In the genomic region with DNA sequence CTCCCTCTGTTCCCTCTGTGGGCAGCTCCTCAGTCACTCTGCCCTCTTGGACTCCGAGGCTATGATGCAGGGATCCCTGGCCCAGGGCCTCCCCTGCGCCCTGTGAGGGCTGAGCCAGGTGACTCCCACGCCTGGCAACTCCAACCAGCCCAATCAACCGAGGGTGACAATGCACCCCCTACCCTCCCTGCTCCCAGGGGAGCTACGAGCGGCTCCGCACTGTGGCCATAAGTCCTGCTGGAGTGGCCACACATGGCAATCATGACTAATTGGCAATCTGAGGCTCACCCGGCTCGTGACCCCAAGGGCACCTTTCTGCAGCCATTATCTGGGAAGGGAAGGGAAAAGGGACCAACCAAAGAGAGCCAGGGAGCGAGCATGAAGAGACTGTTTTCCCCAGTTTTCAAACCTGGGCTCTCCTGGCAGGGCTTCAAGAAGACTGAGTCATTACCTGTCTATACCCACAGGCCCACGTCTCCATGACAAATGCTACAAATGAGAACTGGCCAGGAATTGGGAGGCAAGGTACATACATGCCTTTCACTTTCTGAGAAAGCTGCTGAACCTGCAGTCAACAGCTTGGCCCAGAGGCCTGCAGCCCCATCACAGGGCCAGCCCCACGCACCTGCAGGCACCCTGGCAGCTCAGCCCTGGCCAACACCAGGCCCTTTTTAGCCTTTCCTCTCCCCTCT, we compare ENCODE assay signal across 11 cellular contexts. TPM values are rescaled to one million over a fixed set of nuclear protein-coding genes. Genes with fewer than 3 reads are reported as not detected.
DNase-seq lines count a peak whose midpoint lies in the region; ATAC-seq, FAIRE-seq and TF ChIP-seq lines count a peak whose summit lies in the region.
"Had no signal": no experiment of that assay in that cellular context is flagged by ENCODE, and none has a peak within 500 bp of the region (broad histone marks: within the 10 kb centered on the region; RNA-seq: fewer than 3 reads in every experiment).

No MANE protein-coding gene starts in this region.

- 52 to 70% methylated on average over 12 of the region's 12 CpGs for WGBS in body of pancreas, 2 donors

- no peak overlapping the region for H3K27ac Mint-ChIP-seq in activated CD4-positive, alpha-beta memory T cell treated with anti-CD3 and anti-CD28 coated beads for 36 hours
- H3K27ac Mint-ChIP-seq in activated CD4-positive, alpha-beta memory T cell treated with anti-CD3 and anti-CD28 coated beads, Interleukin-2, amount 10 ng/mL, durations not matched to agents 7 days and 5 days, result no peak overlapping the region

- intact Hi-C loops in activated CD4-positive, alpha-beta memory T cell treated with anti-CD3 and anti-CD28 coated beads for 36 hours (cut with micrococcal nuclease), result no loop called here
- intact Hi-C loops in body of pancreas (cut with DNase I) (no loop called here), kidney (cut with DNase I) (no loop called here)

- TF ChIP-seq POLR2A in body of pancreas (IDR thresholded peaks at IDR 0.05), result no peak

- H3K36me3 ChIP-seq in body of pancreas (replicated peaks in 1 of 2; ENCODE audit: insufficient read depth in 1 of 2, low read depth in 2 of 2) (peaks cover 0 to 9% of the 10 kb centered on the region in 2 donors), kidney (ENCODE audit: control insufficient read depth in 1 of 2, insufficient read depth in 2 of 2, low read length in 2 of 2) (no peaks in the 10 kb centered on the region)
- H3K36me3 ChIP-seq: adrenal gland had no signal

- no peaks in the 10 kb centered on the region for H3K27me3 Mint-ChIP-seq in activated CD4-positive, alpha-beta memory T cell treated with anti-CD3 and anti-CD28 coated beads for 36 hours
- peaks cover 6% of the 10 kb centered on the region for H3K27me3 Mint-ChIP-seq in activated CD4-positive, alpha-beta memory T cell treated with anti-CD3 and anti-CD28 coated beads, Interleukin-2, amount 10 ng/mL, durations not matched to agents 7 days and 5 days

- FAIRE-seq in kidney (lab: Jason Lieb, UNC) (no peak), urothelium cell line (lab: Jason Lieb, UNC) (peak; percentile 52)

- H3K4me3 Mint-ChIP-seq in activated CD4-positive, alpha-beta memory T cell treated with anti-CD3 and anti-CD28 coated beads for 36 hours, result no peak overlapping the region
- H3K4me3 Mint-ChIP-seq in activated CD4-positive, alpha-beta memory T cell treated with anti-CD3 and anti-CD28 coated beads, Interleukin-2, amount 10 ng/mL, durations not matched to agents 7 days and 5 days, result no peak overlapping the region

- peak; percentile 14 for DNase-seq in activated CD4-positive, alpha-beta memory T cell treated with anti-CD3 and anti-CD28 coated beads for 36 hours
- DNase-seq in activated CD4-positive, alpha-beta memory T cell treated with anti-CD3 and anti-CD28 coated beads, Interleukin-2, amount 10 ng/mL, durations not matched to agents 7 days and 5 days, result no peak
- DNase-seq in body of pancreas (peak; percentile 58 to 91 (median 74)), kidney (peak; percentile 83), urothelium cell line (ENCODE audit: low spot score) (peak; percentile 88), activated gamma-delta T cell (lab: John Stamatoyannopoulos, UW) (no peak), iPS-NIHi7 (ENCODE audit: extremely low spot score) (no peak), putamen (ENCODE audit: low spot score) (no peak)
- DNase-seq: NCI-H510A had no signal

- H3K36me3 Mint-ChIP-seq in activated CD4-positive, alpha-beta memory T cell treated with anti-CD3 and anti-CD28 coated beads for 36 hours, result no peaks in the 10 kb centered on the region
- no peaks in the 10 kb centered on the region for H3K36me3 Mint-ChIP-seq in activated CD4-positive, alpha-beta memory T cell treated with anti-CD3 and anti-CD28 coated beads, Interleukin-2, amount 10 ng/mL, durations not matched to agents 7 days and 5 days (ENCODE audit: low read depth)

- no peak overlapping the region for H3K4me3 ChIP-seq in body of pancreas
- H3K4me3 ChIP-seq in kidney (ENCODE audit: low read length in 2 of 2), result no peak overlapping the region
- H3K4me3 ChIP-seq: adrenal gland, esophagus muscularis mucosa had no signal

- POLR2A ChIA-PET in activated CD4-positive, alpha-beta memory T cell treated with anti-CD3 and anti-CD28 coated beads for 36 hours (lab: Charles Lee), result interaction anchor here (0.5 kb wide), 1 partner anchor 158 kb away, joined by 3 read pairs; no protein-coding TSS in a partner anchor
- POLR2A ChIA-PET in activated CD4-positive, alpha-beta memory T cell treated with anti-CD3 and anti-CD28 coated beads, Interleukin-2, amount 10 ng/mL, durations not matched to agents 7 days and 5 days (lab: Charles Lee), result no interaction called here

- peak overlapping the region; percentile 33 to 64 (median 49) for H3K27ac ChIP-seq in body of pancreas
- peak overlapping the region; percentile 16 to 35 for H3K27ac ChIP-seq in kidney (ENCODE audit: low read depth in 2 of 2, low read length in 2 of 2)
- H3K27ac ChIP-seq: adrenal gland, esophagus muscularis mucosa had no signal

- H3K27me3 ChIP-seq in body of pancreas, result no peaks in the 10 kb centered on the region
- H3K27me3 ChIP-seq: adrenal gland, esophagus muscularis mucosa had no signal

- no peak overlapping the region for H3K9ac ChIP-seq in kidney (ENCODE audit: low read length in 2 of 2)

- CTCF ChIA-PET in activated CD4-positive, alpha-beta memory T cell treated with anti-CD3 and anti-CD28 coated beads for 36 hours (lab: Charles Lee), result interaction anchor here (0.9 to 1.6 kb wide), 2 partner anchors 10 to 158 kb away, joined by 3 to 4 read pairs; no protein-coding TSS in a partner anchor
- CTCF ChIA-PET in activated CD4-positive, alpha-beta memory T cell treated with anti-CD3 and anti-CD28 coated beads, Interleukin-2, amount 10 ng/mL, durations not matched to agents 7 days and 5 days (lab: Charles Lee), result no interaction called here

- H3K9me3 Mint-ChIP-seq in activated CD4-positive, alpha-beta memory T cell treated with anti-CD3 and anti-CD28 coated beads for 36 hours, result no peaks in the 10 kb centered on the region
- no peaks in the 10 kb centered on the region for H3K9me3 Mint-ChIP-seq in activated CD4-positive, alpha-beta memory T cell treated with anti-CD3 and anti-CD28 coated beads, Interleukin-2, amount 10 ng/mL, durations not matched to agents 7 days and 5 days

- H3K9me3 ChIP-seq in body of pancreas, result no peaks in the 10 kb centered on the region
- no peaks in the 10 kb centered on the region for H3K9me3 ChIP-seq in kidney (ENCODE audit: control insufficient read depth in 1 of 2, low read length in 2 of 2)
- H3K9me3 ChIP-seq: adrenal gland, esophagus muscularis mucosa had no signal

- peak; percentile 86 for ATAC-seq in body of pancreas

- H3K4me1 ChIP-seq in body of pancreas (peaks cover 12% of the 10 kb centered on the region), kidney (ENCODE audit: control insufficient read depth in 1 of 2, insufficient read depth in 1 of 2, low read depth in 1 of 2, low read length in 2 of 2) (peaks cover 0 to 2% of the 10 kb centered on the region in 2 donors)
- H3K4me1 ChIP-seq: adrenal gland had no signal

- H3K4me1 Mint-ChIP-seq in activated CD4-positive, alpha-beta memory T cell treated with anti-CD3 and anti-CD28 coated beads for 36 hours (ENCODE audit: low read depth), result no peaks in the 10 kb centered on the region
- no peaks in the 10 kb centered on the region for H3K4me1 Mint-ChIP-seq in activated CD4-positive, alpha-beta memory T cell treated with anti-CD3 and anti-CD28 coated beads, Interleukin-2, amount 10 ng/mL, durations not matched to agents 7 days and 5 days

- TF ChIP-seq CTCF in body of pancreas (IDR thresholded peaks at IDR 0.05), result peak in 1 of 7 experiments; percentile 2
- no peak for TF ChIP-seq CTCF in kidney (IDR thresholded peaks at IDR 0.05; ENCODE audit: borderline replicate concordance, extremely low read depth, insufficient read depth)

RNA-seq across cellular contexts. Expression of gene RPL31, which starts 45.1 kb away (rescaled TPM):
- 1,000 to 10,000 TPM; 1,809 to 1,825 TPM for total RNA-seq in activated CD4-positive, alpha-beta memory T cell treated with anti-CD3 and anti-CD28 coated beads for 36 hours
- total RNA-seq in activated CD4-positive, alpha-beta memory T cell treated with anti-CD3 and anti-CD28 coated beads, Interleukin-2, amount 10 ng/mL, durations not matched to agents 7 days and 5 days, result 1,000 to 10,000 TPM; 1,356 to 1,364 TPM
- 100 to 1,000 TPM; 316 to 425 TPM for total RNA-seq in body of pancreas
- 1,182 TPM for total RNA-seq in kidney
- polyA plus RNA-seq in kidney (ENCODE audit: insufficient read depth, low read depth, low replicate concordance), result 2,844 TPM

Comparison
In these comparisons a context has a peak if more than half of its experiments do, and no peak if none do; other contexts are left out.
1. DNase-seq: peak in activated CD4-positive, alpha-beta memory T cell treated with anti-CD3 and anti-CD28 coated beads for 36 hours (single experiment), body of pancreas (4 of 4), kidney (single experiment) and urothelium cell line (single experiment); none in activated CD4-positive, alpha-beta memory T cell treated with anti-CD3 and anti-CD28 coated beads, Interleukin-2, amount 10 ng/mL, durations not matched to agents 7 days and 5 days (single experiment), activated gamma-delta T cell (single experiment), iPS-NIHi7 (single experiment) and putamen (single experiment).